ENCODE assay signal across 11 cellular contexts in the genomic region with DNA sequence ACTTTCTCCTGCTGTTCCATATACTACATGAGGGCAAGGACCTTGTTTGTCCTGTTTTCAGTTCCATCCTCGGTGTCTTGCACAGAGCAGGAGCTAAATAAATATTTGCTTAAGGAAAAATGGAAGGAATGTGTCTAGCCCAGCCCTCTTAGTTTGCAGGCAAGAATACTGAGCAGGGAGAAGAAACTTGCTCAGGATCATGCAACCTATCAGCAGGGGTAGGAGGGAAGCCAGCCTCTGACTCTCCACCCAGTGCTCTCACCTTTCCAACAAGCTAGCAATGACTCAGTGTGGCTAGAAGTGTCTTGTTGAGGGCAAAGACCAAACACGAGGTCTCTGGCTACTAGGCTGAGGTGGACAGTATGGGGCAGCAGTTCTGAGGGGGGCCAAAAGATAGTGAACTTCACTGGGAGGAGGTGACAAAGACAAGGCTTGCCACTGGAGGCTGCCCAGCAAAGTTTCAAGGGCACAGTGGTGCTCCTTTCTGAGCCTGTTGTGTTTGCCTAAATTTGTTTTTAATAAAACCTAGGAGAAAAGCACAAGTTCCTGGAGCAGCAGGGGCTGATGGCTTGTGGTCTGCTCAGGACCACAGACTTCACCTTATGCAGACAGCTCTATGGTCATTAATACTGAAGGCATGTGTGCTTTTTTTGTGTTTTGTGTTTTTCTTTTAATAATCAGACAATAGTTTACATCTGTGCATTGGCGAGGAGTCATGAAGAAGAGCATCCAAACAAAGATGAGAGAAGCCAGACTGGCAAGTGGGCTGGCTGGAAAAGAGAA. TPM values are rescaled to one million over a fixed set of nuclear protein-coding genes. Genes with fewer than 3 reads are reported as not detected.
DNase-seq lines count a peak whose midpoint lies in the region; ATAC-seq and TF ChIP-seq lines count a peak whose summit lies in the region.
"Had no signal": no experiment of that assay in that cellular context is flagged by ENCODE, and none has a peak within 500 bp of the region (broad histone marks: within the 10 kb centered on the region; RNA-seq: fewer than 3 reads in every experiment).

No MANE protein-coding gene starts in this region.

- no peak overlapping the region for H3K4me3 Mint-ChIP-seq in activated T-cell treated with anti-CD3 and anti-CD28 coated beads, Interleukin-2, amount 50 U/mL, for 24 hours
- H3K4me3 Mint-ChIP-seq: CD8-positive, alpha-beta T cell had no signal

- H3K4me3 ChIP-seq in esophagus muscularis mucosa: no peak overlapping the region
- no peak overlapping the region for H3K4me3 ChIP-seq in mucosa of descending colon

- WGBS in esophagus muscularis mucosa: 52% methylated on average over 3 of the region's 3 CpGs

- H3K27me3 ChIP-seq in esophagus muscularis mucosa: no peaks in the 10 kb centered on the region

- ATAC-seq in mucosa of descending colon (peak; percentile 73), HG02588 (IDR thresholded peaks at IDR 0.05; ENCODE audit: unreplicated experiment) (no peak)

- TF ChIP-seq EP300 in esophagus muscularis mucosa (IDR thresholded peaks at IDR 0.05): no peak

- no peak for TF ChIP-seq POLR2A in esophagus muscularis mucosa (IDR thresholded peaks at IDR 0.05; ENCODE audit: low read depth)

- no peaks in the 10 kb centered on the region for H3K36me3 ChIP-seq in esophagus muscularis mucosa
- no peaks in the 10 kb centered on the region for H3K36me3 ChIP-seq in mucosa of descending colon (ENCODE audit: low read depth)

- DNase-seq in AG08395 (ENCODE audit: low spot score): peak; percentile 60
- peak; percentile 61 for DNase-seq in NCI-H460 (ENCODE audit: extremely low read depth, low read depth)
- DNase-seq in esophagus muscularis mucosa (ENCODE audit: extremely low spot score): no peak
- peak in 1 of 3 donors; percentile 15 for DNase-seq in mucosa of descending colon
- no peak for DNase-seq in activated T-cell treated with anti-CD3 and anti-CD28 coated beads, Interleukin-2, amount 50 U/mL, for 24 hours
- DNase-seq in stimulated activated CD8-positive, alpha-beta memory T cell treated with anti-CD3 and anti-CD28 coated beads, Interleukin-4, amount 100 ng/mL, for 48 hours: no peak
- no peak for DNase-seq in medulla oblongata (ENCODE audit: extremely low spot score)
- DNase-seq: effector memory CD4-positive, alpha-beta T cell; NCI-H748 treated with DMSO at 0.1 percent for 48 hours had no signal

- no peaks in the 10 kb centered on the region for H3K27me3 Mint-ChIP-seq in activated T-cell treated with anti-CD3 and anti-CD28 coated beads, Interleukin-2, amount 50 U/mL, for 24 hours

- intact Hi-C loops in esophagus muscularis mucosa (cut with DNase I) (no loop called here), mucosa of descending colon (cut with DNase I, micrococcal nuclease) (no loop called here)

- peak overlapping the region; percentile 25 to 66 (median 57) for H3K27ac ChIP-seq in esophagus muscularis mucosa (replicated peaks in 1 of 4)

- H3K9me3 Mint-ChIP-seq in activated T-cell treated with anti-CD3 and anti-CD28 coated beads, Interleukin-2, amount 50 U/mL, for 24 hours: peaks cover 3% of the 10 kb centered on the region
- H3K9me3 Mint-ChIP-seq: CD8-positive, alpha-beta T cell had no signal

- H3K27ac Mint-ChIP-seq in activated T-cell treated with anti-CD3 and anti-CD28 coated beads, Interleukin-2, amount 50 U/mL, for 24 hours: no peak overlapping the region
- H3K27ac Mint-ChIP-seq: CD8-positive, alpha-beta T cell had no signal

- peaks cover 39 to 52% (median 47%) of the 10 kb centered on the region in 4 donors for H3K4me1 ChIP-seq in esophagus muscularis mucosa
- H3K4me1 ChIP-seq in mucosa of descending colon (ENCODE audit: low read depth): peaks cover 12% of the 10 kb centered on the region

- no peaks in the 10 kb centered on the region for H3K9me3 ChIP-seq in esophagus muscularis mucosa
- H3K9me3 ChIP-seq in mucosa of descending colon: no peaks in the 10 kb centered on the region

- no peak for TF ChIP-seq CTCF in esophagus muscularis mucosa (IDR thresholded peaks at IDR 0.05)
- no peak for TF ChIP-seq CTCF in mucosa of descending colon (IDR thresholded peaks at IDR 0.05)

- H3K36me3 Mint-ChIP-seq in activated T-cell treated with anti-CD3 and anti-CD28 coated beads, Interleukin-2, amount 50 U/mL, for 24 hours (ENCODE audit: low read depth): no peaks in the 10 kb centered on the region
- H3K36me3 Mint-ChIP-seq: CD8-positive, alpha-beta T cell had no signal

- no peaks in the 10 kb centered on the region for H3K4me1 Mint-ChIP-seq in activated T-cell treated with anti-CD3 and anti-CD28 coated beads, Interleukin-2, amount 50 U/mL, for 24 hours (ENCODE audit: low read depth)

RNA-seq across cellular contexts. Expression of a gene that starts 49.1 kb away (rescaled TPM):
- total RNA-seq in NCI-H460 (2014; rRNA removed; shearing (Covaris generic)): not detected in 2 replicates
- not detected in 2 replicates for polyA plus RNA-seq in NCI-H460 (2014; cell fraction: nucleus; rRNA removed)
- total RNA-seq in esophagus muscularis mucosa: not detected
- not detected for total RNA-seq in mucosa of descending colon
- total RNA-seq: CD8-positive, alpha-beta T cell had no signal

Comparison
In these comparisons a context has a peak if more than half of its experiments do, and no peak if none do; other contexts are left out.
1. DNase-seq: peak in AG08395 (single experiment) and NCI-H460 (single experiment); none in esophagus muscularis mucosa (single experiment), activated T-cell treated with anti-CD3 and anti-CD28 coated beads, Interleukin-2, amount 50 U/mL, for 24 hours (single experiment), stimulated activated CD8-positive, alpha-beta memory T cell treated with anti-CD3 and anti-CD28 coated beads, Interleukin-4, amount 100 ng/mL, for 48 hours (single experiment) and medulla oblongata (single experiment).